8 cellular contexts compared by ENCODE assay signal in genomic region chr5:172187118-172188032, GRCh38. TPM values are rescaled to one million over a fixed set of nuclear protein-coding genes. Genes with fewer than 3 reads are reported as not detected.
A peak's percentile ranks its signal among the peaks of the same experiment; 100 is the strongest.
DNase-seq lines count a peak whose midpoint lies in the region; ATAC-seq and TF ChIP-seq lines count a peak whose summit lies in the region.

No MANE protein-coding gene starts in this region.

- H3K27me3 ChIP-seq in neuron (ENCODE audit: insufficient read depth, low read length) = no peaks in the 10 kb centered on the region

- peak overlapping the region; percentile 99 for H2AFZ ChIP-seq in neuron (ENCODE audit: low read depth, low read length)

- H3K4me3 ChIP-seq in fibroblast of the aortic adventitia (ENCODE audit: low read depth, low read length) = peak overlapping the region; percentile 93
- H3K4me3 ChIP-seq in neuron (ENCODE audit: low read length) = peak overlapping the region; percentile 95

- no peak for TF ChIP-seq CTCF in fibroblast of the aortic adventitia (IDR thresholded peaks at IDR 0.05; ENCODE audit: insufficient read depth, low read length)

- H3K4me1 ChIP-seq in neuron (ENCODE audit: insufficient read depth, low read length) = peaks cover 10% of the 10 kb centered on the region

- ATAC-seq in GM19023 (IDR thresholded peaks at IDR 0.05; ENCODE audit: unreplicated experiment) = peak; percentile 28
- ATAC-seq in HG03196 (IDR thresholded peaks at IDR 0.05; ENCODE audit: unreplicated experiment) = peak; percentile 24

- no peaks in the 10 kb centered on the region for H3K36me3 ChIP-seq in neuron (ENCODE audit: insufficient read depth, low read length)

- peak; percentile 78 for DNase-seq in AG08396 (ENCODE audit: low spot score)
- peak; percentile 86 for DNase-seq in RKO (ENCODE audit: low spot score)
- DNase-seq in activated T-helper 9 cell treated with anti-CD3 and anti-CD28 coated beads, Interleukin-2, amount 50 U/mL, for 16 hours (ENCODE audit: low read depth) = peak; percentile 64
- DNase-seq in fibroblast of the aortic adventitia (ENCODE audit: low read depth) = peak; percentile 60
- DNase-seq in ureter (ENCODE audit: low spot score) = peak; percentile 66

- no peaks in the 10 kb centered on the region for H3K9me3 ChIP-seq in neuron (ENCODE audit: low read length)

RNA-seq across cellular contexts. Expression of gene STK10, which starts 0.6 kb away (rescaled TPM):
- total RNA-seq in fibroblast of the aortic adventitia (ENCODE audit: low replicate concordance) (16.0 and 17.0 TPM in 2 replicates), ureter (41.9 TPM)

RNA-seq across cellular contexts. Expression of gene EFCAB9, which starts 6.6 kb away (rescaled TPM):
- total RNA-seq in fibroblast of the aortic adventitia (ENCODE audit: low replicate concordance) (not detected in 2 replicates), ureter (not detected)

Comparison
In these comparisons a context has a peak if more than half of its experiments do, and no peak if none do; other contexts are left out.
1. Peak in every context shown above with its lines: DNase-seq, ATAC-seq and H3K4me3 ChIP-seq.